8 cellular contexts compared by ENCODE assay signal in the genomic region with DNA sequence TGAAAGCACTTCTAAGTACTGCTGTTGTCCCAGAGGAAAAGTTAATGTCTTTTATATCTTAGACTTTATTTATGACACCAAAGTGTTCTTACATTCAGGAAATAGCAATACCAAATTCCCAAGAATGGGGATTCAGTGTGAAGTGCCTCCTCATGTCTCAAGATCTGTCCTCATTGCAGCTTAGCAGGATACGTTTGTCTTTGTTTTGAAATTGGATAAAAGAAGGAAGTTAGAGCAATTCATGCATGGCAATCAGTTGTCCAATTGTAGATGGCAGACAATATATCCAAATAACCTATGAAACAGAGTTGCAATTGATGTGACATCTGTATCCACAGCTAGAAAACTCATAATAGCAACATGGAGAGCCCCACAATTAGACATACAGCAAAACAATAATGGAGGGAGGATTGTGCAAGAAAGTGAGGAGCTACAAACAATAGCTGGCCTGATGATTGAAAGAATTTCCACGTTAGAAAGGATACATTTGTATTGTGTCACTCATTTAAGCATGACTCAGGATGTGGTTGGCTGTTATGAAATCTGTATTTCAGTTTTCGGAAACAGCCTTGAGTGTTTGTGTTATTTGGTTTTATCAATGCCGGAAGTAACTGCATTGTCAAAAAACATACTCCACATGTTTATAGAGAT.
DNase-seq lines count a peak whose midpoint lies in the region; ATAC-seq, FAIRE-seq and TF ChIP-seq lines count a peak whose summit lies in the region.

No MANE protein-coding gene starts in this region.

- WGBS in K562 (ENCODE audit: insufficient coverage, low coverage, missing lambda C conversion rate) = 18% methylated on average over 4 of the region's 4 CpGs

- DNase-seq in HS-5 (ENCODE audit: low read depth) = peak; percentile 76
- no peak for DNase-seq in K562 (ENCODE audit: extremely low read depth in 1 of 4, low spot score in 3 of 4)
- DNase-seq in osteoblast (ENCODE audit: insufficient read length, low spot score, missing footprints) = peak; percentile 65
- DNase-seq in NCI-H187 treated with DMSO at 0.1 percent for 48 hours (lab: John Stamatoyannopoulos, UW) = no peak
- DNase-seq in GM19238 (ENCODE audit: insufficient read length, low spot score) = no peak
- no peak for DNase-seq in left ventricle myocardium inferior
- no peak for DNase-seq in GM19240 (ENCODE audit: insufficient read length, low spot score)

- no peak for TF ChIP-seq POLR2A in K562 (conservative IDR thresholded peaks at IDR 0.05)

- H3K9me1 ChIP-seq in K562 (ENCODE audit: control insufficient read depth, insufficient read depth, low read length) = no peaks in the 10 kb centered on the region

- in situ Hi-C loops in K562 (cut with MboI) = no loop called here

- H3K9me3 ChIP-seq in K562 (replicated peaks; ENCODE audit: control insufficient read depth, insufficient read depth, low read depth, low read length) (no peaks in the 10 kb centered on the region), osteoblast (ENCODE audit: low read depth, low read length) (no peaks in the 10 kb centered on the region), left ventricle myocardium inferior (replicated peaks) (no peaks in the 10 kb centered on the region)

- H3K27ac ChIP-seq in K562 (ENCODE audit: extremely low read depth, low read depth, low read length) (no peak overlapping the region), osteoblast (ENCODE audit: low read depth, low read length) (peak overlapping the region; percentile 26), left ventricle myocardium inferior (replicated peaks) (no peak overlapping the region)

- no peak for TF ChIP-seq CTCF in K562 (IDR thresholded peaks at IDR 0.05 in 2 of 3, conservative IDR thresholded peaks at IDR 0.05 in 1 of 3; ENCODE audit: insufficient read depth in 2 of 3, low read depth in 1 of 3, low read length in 3 of 3)
- TF ChIP-seq CTCF in osteoblast (IDR thresholded peaks at IDR 0.05; ENCODE audit: extremely low read depth, low read depth, low read length) = no peak
- no peak for TF ChIP-seq CTCF in left ventricle myocardium inferior (IDR thresholded peaks at IDR 0.05; ENCODE audit: borderline replicate concordance)

- ATAC-seq in GM18907 (IDR thresholded peaks at IDR 0.05; ENCODE audit: unreplicated experiment) = peak; percentile 70
- ATAC-seq in K562 = no peak

- H3K36me3 ChIP-seq in K562 (ENCODE audit: control insufficient read depth, insufficient read depth, low read length) (no peaks in the 10 kb centered on the region), osteoblast (ENCODE audit: insufficient read depth, low read length) (no peaks in the 10 kb centered on the region), left ventricle myocardium inferior (no peaks in the 10 kb centered on the region)

- H3K27me3 ChIP-seq in K562 (ENCODE audit: control insufficient read depth in 2 of 2, insufficient read depth in 2 of 2, low read length in 2 of 2) (no peaks in the 10 kb centered on the region), osteoblast (ENCODE audit: insufficient read depth, low read length) (no peaks in the 10 kb centered on the region), left ventricle myocardium inferior (ENCODE audit: low read depth) (no peaks in the 10 kb centered on the region)

- H3K4me1 ChIP-seq in K562 (replicated peaks in 1 of 2; ENCODE audit: control insufficient read depth in 2 of 2, insufficient read depth in 2 of 2, low read length in 2 of 2) (no peaks in the 10 kb centered on the region), osteoblast (ENCODE audit: insufficient read depth, low read length) (peaks cover 12% of the 10 kb centered on the region), left ventricle myocardium inferior (no peaks in the 10 kb centered on the region)

- TF ChIP-seq RAD21 in K562 (CRISPR knock-in tag; conservative IDR thresholded peaks at IDR 0.05 in 1 of 2, IDR thresholded peaks at IDR 0.05 in 1 of 2) = no peak

- no peak overlapping the region for H3K9ac ChIP-seq in K562 (ENCODE audit: insufficient read depth in 1 of 2, low read depth in 2 of 2, low read length in 2 of 2)

- H3K4me2 ChIP-seq in K562 (ENCODE audit: insufficient read depth, low read length) (no peak overlapping the region), osteoblast (ENCODE audit: insufficient read depth, low read length) (no peak overlapping the region)

- CTCF ChIA-PET in K562 (lab: Yijun Ruan, JAX; ENCODE audit: low intra/inter-chr PET ratio) = no interaction called here

- no peak overlapping the region for H2AFZ ChIP-seq in K562 (ENCODE audit: low read depth, low read length)
- peak overlapping the region; percentile 52 for H2AFZ ChIP-seq in osteoblast (ENCODE audit: low read length)

- POLR2A ChIA-PET in K562 (lab: Yijun Ruan, JAX) = no interaction called here

- intact Hi-C loops in K562 (cut with micrococcal nuclease) = no loop called here
- intact Hi-C loops in left ventricle myocardium inferior (cut with micrococcal nuclease) = no loop called here

- BruUV-seq in K562 (replicated peaks; lab: Mats Ljungman, UMichigan) = no TSS peak

- H3K4me3 ChIP-seq in K562 = no peak overlapping the region
- H3K4me3 ChIP-seq in osteoblast (ENCODE audit: insufficient read depth, low read length) = no peak overlapping the region
- no peak overlapping the region for H3K4me3 ChIP-seq in left ventricle myocardium inferior

- no peaks in the 10 kb centered on the region for H4K20me1 ChIP-seq in K562 (replicated peaks; ENCODE audit: control insufficient read depth, insufficient read depth, low read length)
- H4K20me1 ChIP-seq in osteoblast (ENCODE audit: insufficient read depth, low read length) = no peaks in the 10 kb centered on the region

- no peaks in the 10 kb centered on the region for H3K79me2 ChIP-seq in K562 (ENCODE audit: control insufficient read depth, insufficient read depth, low read length)
- H3K79me2 ChIP-seq in osteoblast (ENCODE audit: insufficient read depth, low read length) = no peaks in the 10 kb centered on the region

- peak; percentile 35 for FAIRE-seq in K562 (lab: Jason Lieb, UNC)

- no peak for TF ChIP-seq EP300 in K562 (IDR thresholded peaks at IDR 0.05; ENCODE audit: low read length)

TF ChIP-seq in K562, 482 proteins besides CTCF, POLR2A, EP300 and RAD21:
- no peak for TF ChIP-seq CEBPG (CRISPR knock-in tag; IDR thresholded peaks at IDR 0.05)
- TF ChIP-seq CEBPG (tag; conservative IDR thresholded peaks at IDR 0.05 in 1 of 2, IDR thresholded peaks at IDR 0.05 in 1 of 2) = peak; percentile 18 to 74; a peak in 3 of 4 replicates
- TF ChIP-seq ZNF589 (CRISPR knock-in tag; IDR thresholded peaks at IDR 0.05; ENCODE audit: low read depth) = no peak
- no peak for TF ChIP-seq ZNF436 (CRISPR knock-in tag; IDR thresholded peaks at IDR 0.05)
- 0 out of 4 replicates have a peak, but pooled peaks have one; percentile 7 to 21 for TF ChIP-seq TRIM24 (IDR thresholded peaks at IDR 0.05)
- TF ChIP-seq SIN3A (IDR thresholded peaks at IDR 0.05; ENCODE audit: borderline replicate concordance in 2 of 2, control insufficient read depth in 1 of 2, low read depth in 2 of 2, low read length in 2 of 2) = no peak
- TF ChIP-seq, protein P1, sequence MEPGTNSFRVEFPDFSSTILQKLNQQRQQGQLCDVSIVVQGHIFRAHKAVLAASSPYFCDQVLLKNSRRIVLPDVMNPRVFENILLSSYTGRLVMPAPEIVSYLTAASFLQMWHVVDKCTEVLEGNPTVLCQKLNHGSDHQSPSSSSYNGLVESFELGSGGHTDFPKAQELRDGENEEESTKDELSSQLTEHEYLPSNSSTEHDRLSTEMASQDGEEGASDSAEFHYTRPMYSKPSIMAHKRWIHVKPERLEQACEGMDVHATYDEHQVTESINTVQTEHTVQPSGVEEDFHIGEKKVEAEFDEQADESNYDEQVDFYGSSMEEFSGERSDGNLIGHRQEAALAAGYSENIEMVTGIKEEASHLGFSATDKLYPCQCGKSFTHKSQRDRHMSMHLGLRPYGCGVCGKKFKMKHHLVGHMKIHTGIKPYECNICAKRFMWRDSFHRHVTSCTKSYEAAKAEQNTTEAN (CRISPR knock-in tag; IDR thresholded peaks at IDR 0.05) = no peak
- TF ChIP-seq ETV5 (CRISPR knock-in tag; IDR thresholded peaks at IDR 0.05; ENCODE audit: low read depth) = no peak
- TF ChIP-seq ATF3 (IDR thresholded peaks at IDR 0.05) = 0 out of 2 replicates have a peak, but pooled peaks have one; percentile 11
- TF ChIP-seq ATF3 (CRISPR knock-in tag; conservative IDR thresholded peaks at IDR 0.05) = no peak
- TF ChIP-seq RFX7 (CRISPR knock-in tag; IDR thresholded peaks at IDR 0.05) = no peak
- TF ChIP-seq, protein P2, sequence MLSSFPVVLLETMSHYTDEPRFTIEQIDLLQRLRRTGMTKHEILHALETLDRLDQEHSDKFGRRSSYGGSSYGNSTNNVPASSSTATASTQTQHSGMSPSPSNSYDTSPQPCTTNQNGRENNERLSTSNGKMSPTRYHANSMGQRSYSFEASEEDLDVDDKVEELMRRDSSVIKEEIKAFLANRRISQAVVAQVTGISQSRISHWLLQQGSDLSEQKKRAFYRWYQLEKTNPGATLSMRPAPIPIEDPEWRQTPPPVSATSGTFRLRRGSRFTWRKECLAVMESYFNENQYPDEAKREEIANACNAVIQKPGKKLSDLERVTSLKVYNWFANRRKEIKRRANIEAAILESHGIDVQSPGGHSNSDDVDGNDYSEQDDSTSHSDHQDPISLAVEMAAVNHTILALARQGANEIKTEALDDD (IDR thresholded peaks at IDR 0.05) = no peak
- peak; percentile 85 for TF ChIP-seq CEBPB (tag; IDR thresholded peaks at IDR 0.05)
- TF ChIP-seq ZNF146 (CRISPR knock-in tag; IDR thresholded peaks at IDR 0.05; ENCODE audit: unreplicated experiment) = no peak
- no peak for TF ChIP-seq KAT7 (CRISPR knock-in tag; IDR thresholded peaks at IDR 0.05; ENCODE audit: borderline replicate concordance)
- TF ChIP-seq TGIF2 (CRISPR knock-in tag; IDR thresholded peaks at IDR 0.05) = no peak

Comparison
In these comparisons a context has a peak if more than half of its experiments do, and no peak if none do; other contexts are left out.
1. DNase-seq: peak in HS-5 (single experiment) and osteoblast (single experiment); none in K562 (0 of 4), NCI-H187 treated with DMSO at 0.1 percent for 48 hours (single experiment), GM19238 (single experiment), left ventricle myocardium inferior (single experiment) and GM19240 (single experiment).